Comparison of ENCODE assay signal across 1 cellular context in genomic region chr18:21599585-21600525, GRCh38.
TF ChIP-seq lines count a peak whose summit lies in the region.

No MANE protein-coding gene starts in this region.

TF ChIP-seq in H1, 55 proteins besides CTCF, POLR2A, EP300 and RAD21:
- TF ChIP-seq CHD2 (IDR thresholded peaks at IDR 0.05; ENCODE audit: low read length) (no peak), SAP30 (IDR thresholded peaks at IDR 0.05; ENCODE audit: insufficient read depth, insufficient replicate concordance, low read length) (no peak), YY1 (IDR thresholded peaks at IDR 0.05; ENCODE audit: low read depth, low read length) (peak; percentile 94), TAF7 (optimal IDR thresholded peaks at IDR 0.05; ENCODE audit: borderline replicate concordance, low read depth, low read length) (no peak), ZNF274 (IDR thresholded peaks at IDR 0.05; ENCODE audit: borderline replicate concordance, extremely low read depth, low read length) (no peak), KDM4A (IDR thresholded peaks at IDR 0.05; ENCODE audit: low read depth, low read length, severe bottlenecking) (peak; percentile 80), ATF3 (IDR thresholded peaks at IDR 0.05; ENCODE audit: insufficient read depth, low read depth, low read length) (no peak), MAX (IDR thresholded peaks at IDR 0.05) (peak; percentile 59; the same call in 1 of the 2 replicates), SIN3A (conservative IDR thresholded peaks at IDR 0.05 in 1 of 2, IDR thresholded peaks at IDR 0.05 in 1 of 2; ENCODE audit: low read depth in 1 of 2, low read length in 2 of 2) (no peak), SP4 (IDR thresholded peaks at IDR 0.05; ENCODE audit: low read length) (no peak), BACH1 (IDR thresholded peaks at IDR 0.05; ENCODE audit: low read length) (no peak), BCL11A (IDR thresholded peaks at IDR 0.05; ENCODE audit: low read depth in 2 of 2, low read length in 2 of 2) (no peak), ATF2 (IDR thresholded peaks at IDR 0.05; ENCODE audit: low read length) (no peak), GABPA (IDR thresholded peaks at IDR 0.05; ENCODE audit: borderline replicate concordance, insufficient read depth, low read length) (no peak), HDAC6 (IDR thresholded peaks at IDR 0.05; ENCODE audit: low read depth, low read length) (no peak), RXRA (IDR thresholded peaks at IDR 0.05; ENCODE audit: insufficient read depth, low read depth, low read length) (no peak), EZH2 (IDR thresholded peaks at IDR 0.05; ENCODE audit: low read depth, low read length, severe bottlenecking) (no peak), RBBP5 (IDR thresholded peaks at IDR 0.05; ENCODE audit: borderline replicate concordance, low read depth, low read length) (no peak), KDM5A (IDR thresholded peaks at IDR 0.05; ENCODE audit: low read length) (no peak)
- TF ChIP-seq, protein P1, sequence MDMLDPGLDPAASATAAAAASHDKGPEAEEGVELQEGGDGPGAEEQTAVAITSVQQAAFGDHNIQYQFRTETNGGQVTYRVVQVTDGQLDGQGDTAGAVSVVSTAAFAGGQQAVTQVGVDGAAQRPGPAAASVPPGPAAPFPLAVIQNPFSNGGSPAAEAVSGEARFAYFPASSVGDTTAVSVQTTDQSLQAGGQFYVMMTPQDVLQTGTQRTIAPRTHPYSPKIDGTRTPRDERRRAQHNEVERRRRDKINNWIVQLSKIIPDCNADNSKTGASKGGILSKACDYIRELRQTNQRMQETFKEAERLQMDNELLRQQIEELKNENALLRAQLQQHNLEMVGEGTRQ (IDR thresholded peaks at IDR 0.05; ENCODE audit: low read length): no peak
